Comparison of ENCODE assay signal across 34 cellular contexts in genomic region chr2:49122107-49122506, GRCh38.
"Had no signal": no experiment of that assay in that cellular context is flagged by ENCODE, and none has a peak within 500 bp of the region (broad histone marks: within the 10 kb centered on the region; RNA-seq: fewer than 3 reads in every experiment).

No MANE protein-coding gene starts in this region.

- DNase-seq: Karpas-422, Kasumi-1, MG63, MM.1S, MV-4-11, NCI-H1048, NCI-H1092 treated with DMSO at 0.1 percent for 48 hours, NCI-H1105, NCI-H1105 treated with DMSO at 0.1 percent for 48 hours, NCI-H1417, NCI-H1417 treated with DMSO at 0.1 percent for 48 hours, NCI-H1436, NCI-H1436 treated with DMSO at 0.1 percent for 48 hours, NCI-H146, NCI-H1694, NCI-H1694 treated with DMSO at 0.1 percent for 48 hours, NCI-H187, NCI-H187 treated with DMSO at 0.1 percent for 48 hours, NCI-H1930, NCI-H2029, NCI-H2029 treated with DMSO at 0.1 percent for 48 hours, NCI-H2081, NCI-H2081 treated with DMSO at 0.1 percent for 48 hours, NCI-H2107, NCI-H2171, NCI-H2171 treated with DMSO at 0.1 percent for 48 hours, NCI-H2227 treated with DMSO at 0.1 percent for 48 hours, NCI-H226, NCI-H345, NCI-H446, NCI-H446 treated with DMSO at 0.1 percent for 48 hours, NCI-H510A, NCI-H510A treated with DMSO at 0.1 percent for 48 hours had no signal

- H3K9me3 ChIP-seq: MG63 had no signal

- H3K36me3 ChIP-seq: MG63 had no signal

- H3K4me2 ChIP-seq: KMS-11 had no signal

- H3K27me3 ChIP-seq: MG63 had no signal

- H3K4me3 ChIP-seq: MG63 had no signal

- H3K9ac ChIP-seq: KMS-11 had no signal

- H3K27ac ChIP-seq: KMS-11 had no signal
